ENCODE assay signal across 18 cellular contexts in the genomic region with DNA sequence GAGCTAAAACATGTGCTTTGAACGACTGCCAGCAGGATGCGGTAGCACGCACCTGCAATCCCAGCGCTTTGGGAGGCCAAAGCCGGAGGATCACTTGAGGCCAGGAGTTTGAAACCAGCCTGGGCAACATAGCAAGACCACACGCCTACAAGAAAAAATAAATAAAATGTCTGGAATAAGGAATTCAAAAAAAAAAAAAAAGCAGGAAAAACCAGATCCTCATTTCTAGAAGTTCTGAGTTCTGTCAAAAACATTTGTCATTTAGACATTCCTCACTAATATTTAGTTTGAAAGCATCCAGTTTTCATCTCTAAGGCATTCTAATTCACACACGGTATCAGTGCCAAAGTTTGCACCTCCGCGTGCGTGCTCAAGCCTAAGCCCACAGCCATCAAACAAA. TPM values are rescaled to one million over a fixed set of nuclear protein-coding genes. Genes with fewer than 3 reads are reported as not detected.
DNase-seq lines count a peak whose midpoint lies in the region; ATAC-seq and TF ChIP-seq lines count a peak whose summit lies in the region.
"Had no signal": no experiment of that assay in that cellular context is flagged by ENCODE, and none has a peak within 500 bp of the region (broad histone marks: within the 10 kb centered on the region; RNA-seq: fewer than 3 reads in every experiment).

No MANE protein-coding gene starts in this region.

- no peaks in the 10 kb centered on the region for H3K9me3 ChIP-seq in IMR-90 (ENCODE audit: control insufficient read depth, insufficient read depth, low read length)
- H3K9me3 ChIP-seq in T-helper 17 cell (ENCODE audit: control insufficient read depth, low read length, poor library complexity, severe bottlenecking), result no peaks in the 10 kb centered on the region
- H3K9me3 ChIP-seq in trophoblast cell (ENCODE audit: insufficient read depth, low read depth, low read length), result no peaks in the 10 kb centered on the region
- H3K9me3 ChIP-seq: A549, HAP-1 had no signal

- H3K4me3 Mint-ChIP-seq in T-helper 17 cell, result no peak overlapping the region
- H3K4me3 Mint-ChIP-seq: CD4-positive, alpha-beta memory T cell; HFFc6 had no signal

- H2BK20ac ChIP-seq in IMR-90 (ENCODE audit: low read depth, low read length), result no peak overlapping the region

- no peak for ATAC-seq in IMR-90 (ENCODE audit: low read depth)
- no peak for ATAC-seq in T-helper 17 cell
- no peak for ATAC-seq in GM19328 (IDR thresholded peaks at IDR 0.05; ENCODE audit: unreplicated experiment)
- no peak for ATAC-seq in GM21367 (IDR thresholded peaks at IDR 0.05; ENCODE audit: unreplicated experiment)
- ATAC-seq: A549 had no signal

- H2BK15ac ChIP-seq in IMR-90 (ENCODE audit: low read depth, low read length), result no peak overlapping the region

- no peaks in the 10 kb centered on the region for H3K27me3 ChIP-seq in IMR-90 (ENCODE audit: control insufficient read depth, insufficient read depth, low read length)
- no peaks in the 10 kb centered on the region for H3K27me3 ChIP-seq in trophoblast cell (ENCODE audit: insufficient read depth, low read length)

- H4K12ac ChIP-seq in trophoblast cell (ENCODE audit: low read depth, low read length), result peak overlapping the region; percentile 38

- H4K20me1 ChIP-seq in IMR-90 (ENCODE audit: insufficient read depth, low read length), result peaks cover 6% of the 10 kb centered on the region; the same call in 1 of the 2 replicates

- dilution Hi-C loops in IMR-90 (cut with HindIII; ENCODE audit: low sequenced_read_pairs, unreplicated experiment), result no loop called here

- H3K36me3 Mint-ChIP-seq in T-helper 17 cell (ENCODE audit: low read depth), result peaks cover 2% of the 10 kb centered on the region

- DNase-seq in IMR-90 (no peak), T-helper 17 cell (no peak), trophoblast cell (peak; percentile 87 to 96), NCI-H446 (lab: John Stamatoyannopoulos, UW) (no peak)
- DNase-seq: 8988T; C1 segment of cervical spinal cord; Calu3; CD4-positive, alpha-beta memory T cell; COR-L47; DMS53; DMS79 treated with DMSO at 0.1 percent for 48 hours; GF-D8; GM23248; HFFc6 had no signal

- H3K36me3 ChIP-seq in IMR-90 (ENCODE audit: control insufficient read depth, insufficient read depth, low read length), result peaks cover 54% of the 10 kb centered on the region
- H3K36me3 ChIP-seq in trophoblast cell (ENCODE audit: control insufficient read depth in 1 of 2, insufficient read depth in 2 of 2, low read length in 2 of 2), result peaks cover 59 to 61% of the 10 kb centered on the region in 2 experiments

- no peak overlapping the region for H2BK120ac ChIP-seq in IMR-90 (ENCODE audit: low read depth, low read length)
- no peak overlapping the region for H2BK120ac ChIP-seq in trophoblast cell (ENCODE audit: insufficient read depth, low read length, poor library complexity)

- H3K79me1 ChIP-seq in IMR-90 (ENCODE audit: low read depth in 1 of 2, low read length in 2 of 2), result peaks cover 6 to 12% of the 10 kb centered on the region in 2 experiments; a peak in 2 of 4 replicates
- no peaks in the 10 kb centered on the region for H3K79me1 ChIP-seq in trophoblast cell (ENCODE audit: low read length)

- H2AK5ac ChIP-seq in IMR-90 (ENCODE audit: low read depth, low read length), result no peak overlapping the region
- no peak overlapping the region for H2AK5ac ChIP-seq in trophoblast cell (ENCODE audit: low read length)

- no peak for TF ChIP-seq RAD21 in IMR-90 (IDR thresholded peaks at IDR 0.05; ENCODE audit: low read length)

- H3K4me1 Mint-ChIP-seq in T-helper 17 cell, result peaks cover 9% of the 10 kb centered on the region

- peak overlapping the region; percentile 27 for H3K27ac Mint-ChIP-seq in T-helper 17 cell
- H3K27ac Mint-ChIP-seq: HFFc6 had no signal

- TSS peak; percentile 23 for BruUV-seq in IMR-90 (replicated peaks; lab: Mats Ljungman, UMichigan)

- peaks cover 2% of the 10 kb centered on the region; the same call in 1 of the 2 replicates for H3K4me1 ChIP-seq in IMR-90 (ENCODE audit: control insufficient read depth, insufficient read depth, low read length)
- H3K4me1 ChIP-seq in trophoblast cell (ENCODE audit: control insufficient read depth in 1 of 2, insufficient read depth in 2 of 2, low read length in 2 of 2), result peaks cover 0 to 3% of the 10 kb centered on the region in 2 experiments
- H3K4me1 ChIP-seq: A549, HAP-1 had no signal

- H3K23ac ChIP-seq in IMR-90 (ENCODE audit: low read depth, low read length) (no peak overlapping the region), trophoblast cell (ENCODE audit: low read length) (no peak overlapping the region)

- no peak overlapping the region for H4K8ac ChIP-seq in IMR-90 (ENCODE audit: low read depth in 2 of 2, low read length in 2 of 2)
- H4K8ac ChIP-seq in trophoblast cell (ENCODE audit: low read depth, low read length), result no peak overlapping the region

- H4K91ac ChIP-seq in IMR-90 (ENCODE audit: insufficient read depth, low read depth, low read length) (no peak overlapping the region), trophoblast cell (ENCODE audit: low read depth, low read length) (no peak overlapping the region)

- CTCF ChIA-PET in IMR-90 (lab: Yijun Ruan, JAX), result no interaction called here

- in situ Hi-C loops in IMR-90 (cut with MboI; ENCODE audit: low sequenced_read_pairs), result no loop called here

- H3K27ac ChIP-seq in IMR-90 (ENCODE audit: insufficient read depth, low read length), result no peak overlapping the region
- H3K27ac ChIP-seq in trophoblast cell (ENCODE audit: low read depth, low read length), result no peak overlapping the region
- H3K27ac ChIP-seq: A549, GM23248 had no signal

- H2BK5ac ChIP-seq in IMR-90 (ENCODE audit: low read depth, low read length, poor library complexity, severe bottlenecking) (no peak overlapping the region), trophoblast cell (ENCODE audit: low read depth, low read length, poor library complexity) (no peak overlapping the region)

- no peak overlapping the region for H3K56ac ChIP-seq in IMR-90 (ENCODE audit: extremely low read depth, insufficient read depth, low read length)

- TF ChIP-seq CTCF in IMR-90 (conservative IDR thresholded peaks at IDR 0.05; ENCODE audit: low read depth, low read length), result no peak

- H2BK12ac ChIP-seq in trophoblast cell (ENCODE audit: low read length), result no peak overlapping the region

- no peak for TF ChIP-seq POLR2A in IMR-90 (IDR thresholded peaks at IDR 0.05; ENCODE audit: low read depth, low read length)

- no peak overlapping the region for H4K5ac ChIP-seq in IMR-90 (ENCODE audit: low read depth, low read length)

- H3K27me3 Mint-ChIP-seq in T-helper 17 cell, result no peaks in the 10 kb centered on the region
- H3K27me3 Mint-ChIP-seq: CD4-positive, alpha-beta memory T cell had no signal

- H3K14ac ChIP-seq in IMR-90 (replicated peaks; ENCODE audit: low read depth, low read length), result no peak overlapping the region
- H3K14ac ChIP-seq in trophoblast cell (ENCODE audit: low read length), result no peak overlapping the region

- H3K18ac ChIP-seq in IMR-90 (ENCODE audit: low read depth, low read length) (no peak overlapping the region), trophoblast cell (ENCODE audit: low read length) (no peak overlapping the region)

- intact Hi-C loops in IMR-90 (cut with micrococcal nuclease), result no loop called here

- H3K9me1 ChIP-seq in IMR-90 (ENCODE audit: insufficient read depth, low read length), result no peaks in the 10 kb centered on the region

- H3K4ac ChIP-seq in IMR-90 (ENCODE audit: low read depth, low read length) (no peak overlapping the region), trophoblast cell (ENCODE audit: low read depth, low read length) (no peak overlapping the region)

- H3K4me2 ChIP-seq in IMR-90 (ENCODE audit: low read depth, low read length) (no peak overlapping the region), trophoblast cell (ENCODE audit: low read length) (no peak overlapping the region)
- H3K4me2 ChIP-seq: A549 had no signal

- WGBS in IMR-90 (ENCODE audit: extremely low coverage in 2 of 2, insufficient read length in 1 of 2), 2 experiments, result 100% methylated on average over 1 of the region's 10 CpGs; no CpG with 5 or more reads in 1 of the 2 experiments
- no CpG with 5 or more reads among the region's 10 CpGs for WGBS in trophoblast cell (ENCODE audit: extremely low coverage, insufficient coverage, insufficient read length)

- no peak overlapping the region for H2AFZ ChIP-seq in IMR-90 (replicated peaks; ENCODE audit: low read length, poor library complexity)
- no peak overlapping the region for H2AFZ ChIP-seq in trophoblast cell (ENCODE audit: insufficient read depth, low read length, poor library complexity)
- H2AFZ ChIP-seq: GM23248 had no signal

- no peaks in the 10 kb centered on the region for H3K79me2 ChIP-seq in trophoblast cell (ENCODE audit: control insufficient read depth, insufficient read depth, low read length, poor library complexity)

- POLR2A ChIA-PET in IMR-90 (lab: Charles Lee; ENCODE audit: unreplicated experiment), result no interaction called here

- H3K9ac ChIP-seq in IMR-90 (ENCODE audit: low read depth, low read length) (no peak overlapping the region), trophoblast cell (ENCODE audit: low read length) (no peak overlapping the region)
- H3K9ac ChIP-seq: GM23248 had no signal

- no peak overlapping the region for H2AK9ac ChIP-seq in IMR-90 (replicated peaks; ENCODE audit: low read depth, low read length, poor library complexity)

- H3K4me3 ChIP-seq in IMR-90 (ENCODE audit: insufficient read depth, low read depth, low read length) (no peak overlapping the region), trophoblast cell (ENCODE audit: low read depth, low read length) (no peak overlapping the region)
- H3K4me3 ChIP-seq: A549, GM23248, HAP-1 had no signal

TF ChIP-seq in IMR-90, 13 proteins besides CTCF, POLR2A, EP300 and RAD21 (continues in another document):
- TF ChIP-seq SMC3 (IDR thresholded peaks at IDR 0.05; ENCODE audit: low read depth, low read length), result no peak
- no peak for TF ChIP-seq NFE2L2 (IDR thresholded peaks at IDR 0.05; ENCODE audit: low read depth, low read length)
- no peak for TF ChIP-seq MAZ (IDR thresholded peaks at IDR 0.05; ENCODE audit: borderline replicate concordance, low read depth, low read length)

RNA-seq across cellular contexts. Expression of a gene that starts 36.9 kb away (rescaled TPM):
- 17.2 and 18.1 TPM in 2 replicates for total RNA-seq in IMR-90 (2012; rRNA removed)
- 24.2 and 28.7 TPM in 2 replicates for polyA plus RNA-seq in IMR-90 (2012; rRNA removed)
- polyA plus RNA-seq in IMR-90 (2012; cell fraction: cytosol; rRNA removed), result 34.3 and 38.4 TPM in 2 replicates
- polyA plus RNA-seq in IMR-90 (2012; cell fraction: nucleus; rRNA removed; ENCODE audit: low replicate concordance), result 59.3 and 74.9 TPM in 2 replicates
- total RNA-seq in T-helper 17 cell, result 10 to 100 TPM; 21.7 to 23.1 TPM
- 10.3 and 10.4 TPM in 2 replicates for polyA plus RNA-seq in trophoblast cell (2013)

RNA-seq across cellular contexts. Expression of a gene that starts 47.7 kb away (rescaled TPM):
- total RNA-seq in IMR-90 (2012; rRNA removed) (0.83 and 1.1 TPM in 2 replicates), T-helper 17 cell (10 to 100 TPM; 13.9 to 14.9 TPM)
- 5.7 and 7.2 TPM in 2 replicates for polyA plus RNA-seq in IMR-90 (2012; rRNA removed)
- 6.4 and 8.3 TPM in 2 replicates for polyA plus RNA-seq in IMR-90 (2012; cell fraction: cytosol; rRNA removed)
- 10.6 and 10.7 TPM in 2 replicates for polyA plus RNA-seq in IMR-90 (2012; cell fraction: nucleus; rRNA removed; ENCODE audit: low replicate concordance)
- 41.5 and 44.6 TPM in 2 replicates for polyA plus RNA-seq in trophoblast cell (2013)

Comparison
In these comparisons a context has a peak if more than half of its experiments do, and no peak if none do; other contexts are left out.
1. DNase-seq: peak in trophoblast cell (2 of 2); none in IMR-90 (single experiment), T-helper 17 cell (0 of 3) and NCI-H446 (0 of 2).